In genomic region chr10:32947586-32947985, GRCh38 we compare ENCODE assay signal across 14 cellular contexts.
"Had no signal": no experiment of that assay in that cellular context is flagged by ENCODE, and none has a peak within 500 bp of the region (broad histone marks: within the 10 kb centered on the region; RNA-seq: fewer than 3 reads in every experiment).

No MANE protein-coding gene starts in this region.

- H3K36me3 ChIP-seq: adrenal gland, pancreas, thyroid gland had no signal

- ATAC-seq: body of pancreas, pancreas had no signal

- H3K27me3 ChIP-seq: adrenal gland, body of pancreas, pancreas, thyroid gland had no signal

- H3K9me3 ChIP-seq: adrenal gland, body of pancreas, pancreas, thyroid gland had no signal

- H3K4me3 Mint-ChIP-seq: activated CD8-positive, alpha-beta T cell treated with anti-CD3 and anti-CD28 coated beads for 36 hours; activated naive CD4-positive, alpha-beta T cell treated with anti-CD3 and anti-CD28 coated beads for 36 hours; activated T-helper 1 cell treated with anti-CD3 and anti-CD28 coated beads, Interleukin-12 subunit alpha, Interleukin-12 subunit beta, Interleukin-2, Interleukin-4 antibody, amounts not matched to agents 30 ng/mL and 10 ng/mL and 1 ng/mL, durations not matched to agents 14 hours and 24 hours and 36 hours; dendritic cell treated with granulocyte-macrophage colony-stimulating factor and Interleukin-4, amounts not matched to agents 40 ng/mL and 50 ng/mL, for 4 days; T-helper 2 cell treated with Interferon-gamma antibody and Interleukin-4, amounts not matched to agents 5 μg/mL and 100 μg/mL, for 36 hours had no signal

- H3K4me3 ChIP-seq: adrenal gland, body of pancreas, pancreas, thyroid gland had no signal

- H3K27ac Mint-ChIP-seq: activated naive CD4-positive, alpha-beta T cell treated with anti-CD3 and anti-CD28 coated beads for 36 hours; activated T-helper 1 cell treated with anti-CD3 and anti-CD28 coated beads, Interleukin-12 subunit alpha, Interleukin-12 subunit beta, Interleukin-2, Interleukin-4 antibody, amounts not matched to agents 30 ng/mL and 10 ng/mL and 1 ng/mL, durations not matched to agents 14 hours and 24 hours and 36 hours; dendritic cell treated with granulocyte-macrophage colony-stimulating factor and Interleukin-4, amounts not matched to agents 40 ng/mL and 50 ng/mL, for 4 days; T-helper 2 cell treated with Interferon-gamma antibody and Interleukin-4, amounts not matched to agents 5 μg/mL and 100 μg/mL, for 36 hours had no signal

- FAIRE-seq: urothelium cell line had no signal

- H3K27me3 Mint-ChIP-seq: activated CD8-positive, alpha-beta T cell treated with anti-CD3 and anti-CD28 coated beads for 36 hours; dendritic cell treated with granulocyte-macrophage colony-stimulating factor and Interleukin-4, amounts not matched to agents 40 ng/mL and 50 ng/mL, for 4 days had no signal

- DNase-seq: activated CD4-positive, CD25-positive, alpha-beta regulatory T cell treated with anti-CD3 and anti-CD28 coated beads, Interleukin-2, amount 50 U/mL, for 72 hours; activated CD8-positive, alpha-beta memory T cell treated with anti-CD3 and anti-CD28 coated beads, Interleukin-2, amount 50 U/mL, for 4 hours; activated CD8-positive, alpha-beta T cell treated with anti-CD3 and anti-CD28 coated beads for 36 hours; activated naive CD4-positive, alpha-beta T cell treated with anti-CD3 and anti-CD28 coated beads for 36 hours; adrenal gland; body of pancreas; erythroblast; pancreas; stimulated activated CD4-positive, alpha-beta T cell treated with anti-CD3 and anti-CD28 coated beads, Interleukin-4, amount 100 ng/mL, for 4 hours; thyroid gland had no signal

- H3K27ac ChIP-seq: adrenal gland, body of pancreas, pancreas had no signal

- H3K9me3 Mint-ChIP-seq: activated CD8-positive, alpha-beta T cell treated with anti-CD3 and anti-CD28 coated beads for 36 hours; activated naive CD4-positive, alpha-beta T cell treated with anti-CD3 and anti-CD28 coated beads for 36 hours; activated T-helper 1 cell treated with anti-CD3 and anti-CD28 coated beads, Interleukin-12 subunit alpha, Interleukin-12 subunit beta, Interleukin-2, Interleukin-4 antibody, amounts not matched to agents 30 ng/mL and 10 ng/mL and 1 ng/mL, durations not matched to agents 14 hours and 24 hours and 36 hours; dendritic cell treated with granulocyte-macrophage colony-stimulating factor and Interleukin-4, amounts not matched to agents 40 ng/mL and 50 ng/mL, for 4 days; T-helper 2 cell treated with Interferon-gamma antibody and Interleukin-4, amounts not matched to agents 5 μg/mL and 100 μg/mL, for 36 hours had no signal
